ENCODE assay signal across 13 cellular contexts in the genomic region with DNA sequence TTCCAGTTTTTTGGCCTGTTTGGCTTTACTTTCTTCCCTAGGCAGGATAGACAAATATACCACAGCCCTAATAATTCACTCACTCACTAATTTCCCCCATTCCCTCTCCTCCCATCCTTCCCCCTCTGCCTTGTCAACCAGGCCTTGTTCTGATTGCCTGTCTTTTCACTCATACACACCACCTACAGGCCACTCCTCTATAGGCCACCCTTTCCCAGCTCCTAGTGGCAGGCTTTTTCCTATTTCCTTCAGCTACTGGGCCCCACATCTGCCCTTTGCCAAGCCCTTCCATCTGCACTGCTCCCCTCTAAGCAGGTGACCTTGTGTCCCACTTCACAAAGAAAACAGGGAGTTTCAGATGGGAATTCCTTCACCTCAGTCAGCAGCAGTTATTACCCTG. TPM values are rescaled to one million over a fixed set of nuclear protein-coding genes. Genes with fewer than 3 reads are reported as not detected.
DNase-seq lines count a peak whose midpoint lies in the region; ATAC-seq and TF ChIP-seq lines count a peak whose summit lies in the region.
"Had no signal": no experiment of that assay in that cellular context is flagged by ENCODE, and none has a peak within 500 bp of the region (broad histone marks: within the 10 kb centered on the region; RNA-seq: fewer than 3 reads in every experiment).

No MANE protein-coding gene starts in this region.

- H3K27me3 ChIP-seq in MM.1S (replicated peaks; ENCODE audit: insufficient read depth, low read length) = no peaks in the 10 kb centered on the region
- H3K27me3 ChIP-seq: tibial nerve had no signal

- H3K9me3 ChIP-seq in MM.1S (replicated peaks; ENCODE audit: insufficient read depth, low read length) = no peaks in the 10 kb centered on the region
- H3K9me3 ChIP-seq: left lung had no signal

- no peaks in the 10 kb centered on the region for H3K79me2 ChIP-seq in MM.1S (ENCODE audit: low read length)

- H3K4me1 ChIP-seq in MM.1S (ENCODE audit: low read length) = no peaks in the 10 kb centered on the region
- H3K4me1 ChIP-seq: left lung, tibial nerve had no signal

- no peaks in the 10 kb centered on the region for H3K36me3 ChIP-seq in MM.1S (replicated peaks; ENCODE audit: insufficient read depth, low read length)
- H3K36me3 ChIP-seq: left lung, tibial nerve had no signal

- H3K9ac ChIP-seq in MM.1S (ENCODE audit: low read length) = no peak overlapping the region

- H3K27ac Mint-ChIP-seq in chondrocyte (ENCODE audit: unreplicated experiment) (no peak overlapping the region), nephron progenitor cell (no peak overlapping the region)
- H3K27ac Mint-ChIP-seq: activated CD4-positive, alpha-beta T cell treated with anti-CD3 and anti-CD28 coated beads, Interleukin-2, amount 10 ng/mL, durations not matched to agents 24 days and 14 days; activated naive CD8-positive, alpha-beta T cell treated with anti-CD3 and anti-CD28 coated beads, Interleukin-2, amount 10 ng/mL, durations not matched to agents 7 days and 5 days had no signal

- no peaks in the 10 kb centered on the region for H3K9me2 ChIP-seq in MM.1S (replicated peaks; ENCODE audit: insufficient read depth, low read length)

- no peaks in the 10 kb centered on the region for H3K4me1 Mint-ChIP-seq in chondrocyte (ENCODE audit: low read depth)
- H3K4me1 Mint-ChIP-seq in nephron progenitor cell = peaks cover 23% of the 10 kb centered on the region
- H3K4me1 Mint-ChIP-seq: activated CD4-positive, alpha-beta T cell treated with anti-CD3 and anti-CD28 coated beads, Interleukin-2, amount 10 ng/mL, durations not matched to agents 24 days and 14 days; activated naive CD8-positive, alpha-beta T cell treated with anti-CD3 and anti-CD28 coated beads, Interleukin-2, amount 10 ng/mL, durations not matched to agents 7 days and 5 days had no signal

- H3K9me3 Mint-ChIP-seq in chondrocyte (ENCODE audit: low read depth) (peaks cover 17% of the 10 kb centered on the region), nephron progenitor cell (peaks cover 14% of the 10 kb centered on the region)
- H3K9me3 Mint-ChIP-seq: activated CD4-positive, alpha-beta T cell treated with anti-CD3 and anti-CD28 coated beads, Interleukin-2, amount 10 ng/mL, durations not matched to agents 24 days and 14 days; activated naive CD8-positive, alpha-beta T cell treated with anti-CD3 and anti-CD28 coated beads, Interleukin-2, amount 10 ng/mL, durations not matched to agents 7 days and 5 days had no signal

- H3K4me2 ChIP-seq in MM.1S (ENCODE audit: low read depth, low read length) = no peak overlapping the region

- no peaks in the 10 kb centered on the region for H3F3A ChIP-seq in MM.1S (ENCODE audit: insufficient read depth, low read length)

- H2AFZ ChIP-seq in MM.1S (ENCODE audit: low read length) = no peak overlapping the region

- peak; percentile 31 for DNase-seq in DMS 273 (lab: John Stamatoyannopoulos, UW; ENCODE audit: unreplicated experiment)
- no peak for DNase-seq in DMS 273 treated with DMSO at 0.1 percent for 48 hours (lab: John Stamatoyannopoulos, UW)
- DNase-seq in MM.1S = no peak
- no peak for DNase-seq in chondrocyte (ENCODE audit: low spot score)
- DNase-seq in nephron progenitor cell = peak; percentile 21
- DNase-seq in HK-2 (ENCODE audit: unreplicated experiment) = no peak
- DNase-seq: activated CD4-positive, alpha-beta T cell treated with anti-CD3 and anti-CD28 coated beads, Interleukin-2, amount 10 ng/mL, durations not matched to agents 24 days and 14 days; activated naive CD8-positive, alpha-beta T cell treated with anti-CD3 and anti-CD28 coated beads, Interleukin-2, amount 10 ng/mL, durations not matched to agents 7 days and 5 days; left lung; NCI-H1092 had no signal

- no peaks in the 10 kb centered on the region for H3K36me3 Mint-ChIP-seq in chondrocyte (ENCODE audit: low read depth)
- no peaks in the 10 kb centered on the region for H3K36me3 Mint-ChIP-seq in nephron progenitor cell (ENCODE audit: low read depth)
- H3K36me3 Mint-ChIP-seq: activated naive CD8-positive, alpha-beta T cell treated with anti-CD3 and anti-CD28 coated beads, Interleukin-2, amount 10 ng/mL, durations not matched to agents 7 days and 5 days had no signal

- ATAC-seq in GM18909 (IDR thresholded peaks at IDR 0.05; ENCODE audit: poor library complexity, unreplicated experiment) = no peak
- ATAC-seq in GM19328 (IDR thresholded peaks at IDR 0.05; ENCODE audit: unreplicated experiment) = no peak
- ATAC-seq: left lung had no signal

- H3K4me3 ChIP-seq in MM.1S (ENCODE audit: low read length) = no peak overlapping the region
- H3K4me3 ChIP-seq: left lung, tibial nerve had no signal

- peak; percentile 14; the same call in 1 of the 2 replicates for TF ChIP-seq CTCF in MM.1S (IDR thresholded peaks at IDR 0.05; ENCODE audit: low read length)
- peak; percentile 43 for TF ChIP-seq CTCF in chondrocyte (IDR thresholded peaks at IDR 0.05)
- TF ChIP-seq CTCF in nephron progenitor cell (IDR thresholded peaks at IDR 0.05) = peak; percentile 39

- H3K27ac ChIP-seq in MM.1S (ENCODE audit: low read length) = no peak overlapping the region
- H3K27ac ChIP-seq: left lung, tibial nerve had no signal

- H3K27me3 Mint-ChIP-seq in chondrocyte (ENCODE audit: low read depth) (peaks cover 25% of the 10 kb centered on the region), nephron progenitor cell (ENCODE audit: low read depth, poor library complexity) (peaks cover 8% of the 10 kb centered on the region)

- no peak overlapping the region for H3K4me3 Mint-ChIP-seq in chondrocyte (ENCODE audit: unreplicated experiment)
- H3K4me3 Mint-ChIP-seq in nephron progenitor cell = no peak overlapping the region
- H3K4me3 Mint-ChIP-seq: activated CD4-positive, alpha-beta T cell treated with anti-CD3 and anti-CD28 coated beads, Interleukin-2, amount 10 ng/mL, durations not matched to agents 24 days and 14 days; activated naive CD8-positive, alpha-beta T cell treated with anti-CD3 and anti-CD28 coated beads, Interleukin-2, amount 10 ng/mL, durations not matched to agents 7 days and 5 days had no signal

- no peaks in the 10 kb centered on the region for H4K20me1 ChIP-seq in MM.1S (ENCODE audit: insufficient read depth, low read length)

RNA-seq across cellular contexts. Expression of gene MSRB2, which starts 59.8 kb away (rescaled TPM):
- 14.9 to 18.6 TPM (median 18.4 TPM) in 3 replicates for total RNA-seq in chondrocyte

Comparison
In these comparisons a context has a peak if more than half of its experiments do, and no peak if none do; other contexts are left out.
1. DNase-seq: peak in DMS 273 (single experiment) and nephron progenitor cell (single experiment); none in DMS 273 treated with DMSO at 0.1 percent for 48 hours (single experiment), MM.1S (single experiment), chondrocyte (single experiment) and HK-2 (single experiment).
2. Peak in every context shown above with its lines, with median percentiles within 50 percentile points of each other: CTCF ChIP-seq.